ENCODE assay signal across 35 cellular contexts in genomic region chr1:197358959-197359358, GRCh38.
"Had no signal": no experiment of that assay in that cellular context is flagged by ENCODE, and none has a peak within 500 bp of the region (broad histone marks: within the 10 kb centered on the region; RNA-seq: fewer than 3 reads in every experiment).

No MANE protein-coding gene starts in this region.

- ATAC-seq: activated naive CD4-positive, alpha-beta T cell treated with anti-CD3 and anti-CD28 coated beads, Interleukin-2, amount 50 U/mL, for 72 hours; activated naive CD8-positive, alpha-beta T cell treated with anti-CD3 and anti-CD28 coated beads, Interleukin-2, amount 50 U/mL, for 24 hours; activated T-cell treated with anti-CD3 and anti-CD28 coated beads, Interleukin-2, amount 50 U/mL, for 4 hours; activated T-cell treated with anti-CD3 and anti-CD28 coated beads, Interleukin-2, amount 50 U/mL, for 72 hours; activated T-helper 17 cell treated with anti-CD3 and anti-CD28 coated beads, Interleukin-2, amount 50 U/mL, for 72 hours; body of pancreas had no signal

- H3K4me3 ChIP-seq: adrenal gland, ascending aorta, body of pancreas, breast epithelium, cardiac muscle cell had no signal

- H3K27ac ChIP-seq: adrenal gland, ascending aorta, body of pancreas, brain microvascular endothelial cell, breast epithelium, cardiac muscle cell had no signal

- H3K27me3 ChIP-seq: adrenal gland, ascending aorta, body of pancreas, brain microvascular endothelial cell, breast epithelium, cardiac muscle cell had no signal

- H3K4me1 ChIP-seq: adrenal gland, ascending aorta, breast epithelium had no signal

- H3K36me3 ChIP-seq: adrenal gland, ascending aorta, brain microvascular endothelial cell, breast epithelium, cardiac muscle cell had no signal

- DNase-seq: activated effector memory CD4-positive, alpha-beta T cell treated with anti-CD3 and anti-CD28 coated beads, Interleukin-2, amount 50 U/mL, for 16 hours; activated effector memory CD4-positive, alpha-beta T cell treated with Interleukin-2 at 50 U/mL for 16 hours; activated gamma-delta T cell; activated gamma-delta T cell treated with Interleukin-2 at 50 U/mL for 16 hours; activated naive CD4-positive, alpha-beta T cell; activated naive CD4-positive, alpha-beta T cell treated with anti-CD3 and anti-CD28 coated beads for 36 hours; activated naive CD4-positive, alpha-beta T cell treated with anti-CD3 and anti-CD28 coated beads, Interleukin-2, amount 10 ng/mL, durations not matched to agents 7 days and 5 days; activated naive CD4-positive, alpha-beta T cell treated with anti-CD3 and anti-CD28 coated beads, Interleukin-2, amount 50 U/mL, for 16 hours; activated naive CD4-positive, alpha-beta T cell treated with Interleukin-2 at 50 U/mL for 16 hours; activated naive CD8-positive, alpha-beta T cell treated with anti-CD3 and anti-CD28 coated beads for 36 hours; activated naive CD8-positive, alpha-beta T cell treated with anti-CD3 and anti-CD28 coated beads, Interleukin-2, amount 10 ng/mL, durations not matched to agents 7 days and 5 days; activated naive CD8-positive, alpha-beta T cell treated with anti-CD3 and anti-CD28 coated beads, Interleukin-2, amount 50 U/mL, for 24 hours; activated T-cell treated with anti-CD3 and anti-CD28 coated beads for 4 hours; activated T-cell treated with anti-CD3 and anti-CD28 coated beads, Interleukin-2, amount 50 U/mL, for 1 hour; activated T-cell treated with anti-CD3 and anti-CD28 coated beads, Interleukin-2, amount 50 U/mL, for 24 hours; activated T-cell treated with anti-CD3 and anti-CD28 coated beads, Interleukin-2, amount 50 U/mL, for 4 hours; activated T-cell treated with anti-CD3 and anti-CD28 coated beads, Interleukin-2, amount 50 U/mL, for 48 hours; activated T-cell treated with anti-CD3 and anti-CD28 coated beads, Interleukin-2, amount 50 U/mL, for 72 hours; adrenal gland; amniotic stem cell; amygdala; anterior cingulate cortex; aorta; body of pancreas; brain microvascular endothelial cell; caudate nucleus; central memory CD4-positive, alpha-beta T cell; cerebellar nuclear complex had no signal

- H3K9me3 ChIP-seq: adrenal gland, ascending aorta, body of pancreas, breast epithelium had no signal

- FAIRE-seq: astrocyte, bronchial epithelial cell had no signal
